ENCODE assay signal across 15 cellular contexts in the genomic region with DNA sequence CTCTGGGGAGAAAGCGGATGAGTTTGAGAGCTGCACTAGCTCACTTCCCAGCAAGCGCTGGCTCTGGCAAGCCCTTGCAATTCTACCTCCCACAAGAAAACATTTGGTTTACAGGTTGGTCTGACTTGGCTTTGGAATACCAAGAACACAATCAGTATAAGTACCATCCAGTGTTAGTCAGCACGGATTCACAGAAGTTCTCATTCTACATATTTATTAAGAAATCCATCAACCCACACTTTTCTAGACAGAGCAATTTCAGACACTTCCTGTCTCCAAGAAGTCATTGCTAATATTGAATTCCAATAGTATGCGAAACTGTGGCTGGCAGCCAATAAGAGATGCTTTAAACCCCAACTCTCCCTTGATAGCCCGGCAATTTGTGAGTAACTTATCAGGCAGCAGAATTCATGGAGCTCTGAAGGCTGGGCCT. TPM values are rescaled to one million over a fixed set of nuclear protein-coding genes. Genes with fewer than 3 reads are reported as not detected.
A peak's percentile ranks its signal among the peaks of the same experiment; 100 is the strongest.
DNase-seq lines count a peak whose midpoint lies in the region; TF ChIP-seq lines count a peak whose summit lies in the region.
"Had no signal": no experiment of that assay in that cellular context is flagged by ENCODE, and none has a peak within 500 bp of the region (broad histone marks: within the 10 kb centered on the region; RNA-seq: fewer than 3 reads in every experiment).

No MANE protein-coding gene starts in this region.

- H3K4me1 ChIP-seq in colonic mucosa, result no peaks in the 10 kb centered on the region

- no peak overlapping the region for H3K27ac ChIP-seq in colonic mucosa
- H3K27ac ChIP-seq: KMS-11, tibial nerve had no signal

- intact Hi-C loops in colonic mucosa (cut with DNase I), result loop anchor here (1.0 to 10.0 kb wide), 2 partner anchors 127 to 314 kb away; no protein-coding TSS in a partner anchor

- no peaks in the 10 kb centered on the region for H3K9me3 ChIP-seq in colonic mucosa
- H3K9me3 ChIP-seq: tibial nerve had no signal

- no peak overlapping the region for H3K4me3 ChIP-seq in BJ (ENCODE audit: low read depth, low read length)
- H3K4me3 ChIP-seq in colonic mucosa, result no peak overlapping the region
- H3K4me3 ChIP-seq: tibial nerve had no signal

- POLR2A ChIA-PET in BJ (lab: Charles Lee), result no interaction called here

- H3K27me3 Mint-ChIP-seq in endothelial cell (ENCODE audit: unreplicated experiment), result no peaks in the 10 kb centered on the region

- H3K9ac ChIP-seq in colonic mucosa (ENCODE audit: low read depth in 2 of 2, low read length in 2 of 2), result no peak overlapping the region
- H3K9ac ChIP-seq: KMS-11 had no signal

- no peak overlapping the region for H3K4me3 Mint-ChIP-seq in endothelial cell (ENCODE audit: unreplicated experiment)
- H3K4me3 Mint-ChIP-seq: CD14-positive monocyte had no signal

- CTCF ChIA-PET in BJ (lab: Yijun Ruan, JAX), result interaction anchor here (0.9 to 7.4 kb wide), 5 partner anchors 14 to 314 kb away, joined by 3 to 102 read pairs (median 38); no protein-coding TSS in a partner anchor

- H3K36me3 Mint-ChIP-seq in endothelial cell (ENCODE audit: low read depth, unreplicated experiment), result no peaks in the 10 kb centered on the region
- H3K36me3 Mint-ChIP-seq: CD14-positive monocyte had no signal

- H3K27me3 ChIP-seq in BJ (ENCODE audit: control insufficient read depth, insufficient read depth, low read length) (no peaks in the 10 kb centered on the region), colonic mucosa (no peaks in the 10 kb centered on the region)
- H3K27me3 ChIP-seq: tibial nerve had no signal

- H3K36me3 ChIP-seq in BJ (ENCODE audit: control insufficient read depth, insufficient read depth, low read length), result no peaks in the 10 kb centered on the region
- no peaks in the 10 kb centered on the region for H3K36me3 ChIP-seq in colonic mucosa
- H3K36me3 ChIP-seq: tibial nerve had no signal

- TF ChIP-seq CTCF in BJ (IDR thresholded peaks at IDR 0.05; ENCODE audit: insufficient read depth, low read depth, low read length), result no peak
- TF ChIP-seq CTCF in endothelial cell (IDR thresholded peaks at IDR 0.05; ENCODE audit: unreplicated experiment), result no peak
- TF ChIP-seq CTCF in colonic mucosa (IDR thresholded peaks at IDR 0.05), result no peak

- DNase-seq in BJ (ENCODE audit: low read depth) (peak; percentile 62), M059J (ENCODE audit: low read depth) (peak; percentile 69), endothelial cell (ENCODE audit: low spot score) (no peak), non-pigmented ciliary epithelial cell (ENCODE audit: low read depth) (peak; percentile 65), colonic mucosa (no peak), SKM-1 treated with dmso at 0.1 percent for 144 hours (lab: John Stamatoyannopoulos, UW; ENCODE audit: unreplicated experiment) (no peak), NCI-H748 treated with DMSO at 0.1 percent for 48 hours (lab: John Stamatoyannopoulos, UW) (no peak), NCI-H2029 (lab: John Stamatoyannopoulos, UW) (no peak)
- DNase-seq: activated CD4-positive, alpha-beta T cell treated with anti-CD3 and anti-CD28 coated beads for 48 hours; GOT3; NCI-H1694; NCI-H526 treated with DMSO at 0.1 percent for 48 hours had no signal

- H3K9me3 Mint-ChIP-seq in endothelial cell (ENCODE audit: unreplicated experiment), result no peaks in the 10 kb centered on the region
- H3K9me3 Mint-ChIP-seq: CD14-positive monocyte had no signal

- H3K27ac Mint-ChIP-seq in endothelial cell (ENCODE audit: unreplicated experiment), result peak overlapping the region; percentile 13
- H3K27ac Mint-ChIP-seq: CD14-positive monocyte had no signal

- H3K4me1 Mint-ChIP-seq in endothelial cell (ENCODE audit: unreplicated experiment), result peaks cover 3% of the 10 kb centered on the region
- H3K4me1 Mint-ChIP-seq: CD14-positive monocyte had no signal

RNA-seq across cellular contexts. Expression of a gene that starts 59.5 kb away (rescaled TPM):
- polyA plus RNA-seq in BJ (2011; rRNA removed), result 9.5 and 13.0 TPM in 2 replicates
- 5.6 and 5.7 TPM in 2 replicates for polyA minus RNA-seq in BJ (2011; rRNA and poly(A)+ RNA removed)
- total RNA-seq in M059J (2014; rRNA removed; shearing (Covaris generic)), result 4.7 and 10.1 TPM in 2 replicates
- total RNA-seq in endothelial cell (ENCODE audit: unreplicated experiment) (13.0 TPM), colonic mucosa (1 to 10 TPM; 3.2 to 4.0 TPM)
- polyA plus RNA-seq: CD14-positive monocyte had no signal

Comparison
In these comparisons a context has a peak if more than half of its experiments do, and no peak if none do; other contexts are left out.
1. DNase-seq: peak in BJ (single experiment), M059J (single experiment) and non-pigmented ciliary epithelial cell (single experiment); none in endothelial cell (single experiment), colonic mucosa (single experiment), SKM-1 treated with dmso at 0.1 percent for 144 hours (single experiment), NCI-H748 treated with DMSO at 0.1 percent for 48 hours (single experiment) and NCI-H2029 (single experiment).